8 cellular contexts compared by ENCODE assay signal in genomic region chr11:18775492-18776292, GRCh38. TPM values are rescaled to one million over a fixed set of nuclear protein-coding genes. Genes with fewer than 3 reads are reported as not detected.
A peak's percentile ranks its signal among the peaks of the same experiment; 100 is the strongest.
DNase-seq lines count a peak whose midpoint lies in the region; ATAC-seq and TF ChIP-seq lines count a peak whose summit lies in the region.

No MANE protein-coding gene starts in this region.

- H3K36me3 ChIP-seq in Karpas-422 (ENCODE audit: insufficient read depth, low read length) (no peaks in the 10 kb centered on the region), breast epithelium (no peaks in the 10 kb centered on the region), liver (ENCODE audit: control insufficient read depth in 4 of 4, insufficient read depth in 3 of 4, low read depth in 1 of 4, low read length in 3 of 4) (no peaks in the 10 kb centered on the region)

- no peak overlapping the region for H3K27ac ChIP-seq in Karpas-422 (ENCODE audit: low read length)
- H3K27ac ChIP-seq in breast epithelium: no peak overlapping the region
- H3K27ac ChIP-seq in liver (ENCODE audit: low read depth in 1 of 2, low read length in 2 of 2): no peak overlapping the region

- TF ChIP-seq POLR2A in breast epithelium (IDR thresholded peaks at IDR 0.05): no peak

- peak; percentile 61 to 80 for TF ChIP-seq RAD21 in liver (IDR thresholded peaks at IDR 0.05)

- TF ChIP-seq CTCF in breast epithelium (IDR thresholded peaks at IDR 0.05): peak in 2 of 3 donors; percentile 29 to 36
- peak; percentile 61 for TF ChIP-seq CTCF in liver (IDR thresholded peaks at IDR 0.05; ENCODE audit: low read depth, low read length, missing input control)

- peak; percentile 76 for ATAC-seq in GM21825 (IDR thresholded peaks at IDR 0.05; ENCODE audit: unreplicated experiment)
- ATAC-seq in stimulated activated memory B cell treated with anti-CD40 and anti-IgM and Interleukin-4, amounts not matched to agents 10 μg/mL and 1 μg/mL and 100 μg/mL, for 72 hours: peak; percentile 65

- H3K4me1 ChIP-seq in Karpas-422 (ENCODE audit: low read length) (no peaks in the 10 kb centered on the region), breast epithelium (no peaks in the 10 kb centered on the region), liver (ENCODE audit: control insufficient read depth in 4 of 4, insufficient read depth in 4 of 4, low read length in 3 of 4) (no peaks in the 10 kb centered on the region)

- H3K27me3 Mint-ChIP-seq in T-helper 2 cell treated with Interferon-gamma antibody and Interleukin-4, amounts not matched to agents 5 μg/mL and 100 μg/mL, for 36 hours (ENCODE audit: low read depth): no peaks in the 10 kb centered on the region
- H3K27me3 Mint-ChIP-seq in stimulated activated memory B cell treated with anti-CD40 and anti-IgM and Interleukin-4, amounts not matched to agents 10 μg/mL and 1 μg/mL and 100 μg/mL, for 72 hours: peaks cover 32% of the 10 kb centered on the region

- WGBS in liver: 51% methylated on average over 16 of the region's 16 CpGs

- H3K4me2 ChIP-seq in Karpas-422 (ENCODE audit: low read depth, low read length, poor library complexity, severe bottlenecking): no peak overlapping the region

- DNase-seq in NCI-H510A treated with DMSO at 0.1 percent for 48 hours (lab: John Stamatoyannopoulos, UW) (peak; percentile 23), NCI-H510A (lab: John Stamatoyannopoulos, UW) (no peak), Karpas-422 (peak; percentile 87), breast epithelium (ENCODE audit: low spot score in 2 of 2) (peak in 1 of 2 donors; percentile 67)
- peak; percentile 51 for DNase-seq in T-helper 2 cell treated with Interferon-gamma antibody and Interleukin-4, amounts not matched to agents 5 μg/mL and 100 μg/mL, for 36 hours (ENCODE audit: low spot score)

- intact Hi-C loops in breast epithelium (cut with DNase I; ENCODE audit: low total_unique reads): no loop called here

- H3K27ac Mint-ChIP-seq in T-helper 2 cell treated with Interferon-gamma antibody and Interleukin-4, amounts not matched to agents 5 μg/mL and 100 μg/mL, for 36 hours: no peak overlapping the region
- H3K27ac Mint-ChIP-seq in stimulated activated memory B cell treated with anti-CD40 and anti-IgM and Interleukin-4, amounts not matched to agents 10 μg/mL and 1 μg/mL and 100 μg/mL, for 72 hours: no peak overlapping the region

- H3K4me3 ChIP-seq in Karpas-422 (ENCODE audit: low read length) (no peak overlapping the region), breast epithelium (no peak overlapping the region), liver (ENCODE audit: low read depth in 1 of 3, low read length in 3 of 3) (no peak overlapping the region)

- no peak overlapping the region for H3K4me3 Mint-ChIP-seq in T-helper 2 cell treated with Interferon-gamma antibody and Interleukin-4, amounts not matched to agents 5 μg/mL and 100 μg/mL, for 36 hours
- H3K4me3 Mint-ChIP-seq in stimulated activated memory B cell treated with anti-CD40 and anti-IgM and Interleukin-4, amounts not matched to agents 10 μg/mL and 1 μg/mL and 100 μg/mL, for 72 hours: no peak overlapping the region

- peaks cover 23% of the 10 kb centered on the region for H3K4me1 Mint-ChIP-seq in T-helper 2 cell treated with Interferon-gamma antibody and Interleukin-4, amounts not matched to agents 5 μg/mL and 100 μg/mL, for 36 hours (ENCODE audit: low read depth)
- peaks cover under 1% of the 10 kb centered on the region for H3K4me1 Mint-ChIP-seq in stimulated activated memory B cell treated with anti-CD40 and anti-IgM and Interleukin-4, amounts not matched to agents 10 μg/mL and 1 μg/mL and 100 μg/mL, for 72 hours

- no peaks in the 10 kb centered on the region for H3K79me2 ChIP-seq in Karpas-422 (ENCODE audit: low read length)

- H4K20me1 ChIP-seq in Karpas-422 (ENCODE audit: insufficient read depth, low read depth, low read length): no peaks in the 10 kb centered on the region

- H3K9ac ChIP-seq in Karpas-422 (ENCODE audit: low read length) (no peak overlapping the region), liver (ENCODE audit: low read depth in 1 of 2, low read length in 2 of 2) (no peak overlapping the region)

- no peaks in the 10 kb centered on the region for H3K9me2 ChIP-seq in Karpas-422 (replicated peaks; ENCODE audit: insufficient read depth, low read length)

- peaks cover 8% of the 10 kb centered on the region for H3K36me3 Mint-ChIP-seq in T-helper 2 cell treated with Interferon-gamma antibody and Interleukin-4, amounts not matched to agents 5 μg/mL and 100 μg/mL, for 36 hours (ENCODE audit: low read depth)
- no peaks in the 10 kb centered on the region for H3K36me3 Mint-ChIP-seq in stimulated activated memory B cell treated with anti-CD40 and anti-IgM and Interleukin-4, amounts not matched to agents 10 μg/mL and 1 μg/mL and 100 μg/mL, for 72 hours

- no peak overlapping the region for H2AFZ ChIP-seq in Karpas-422 (ENCODE audit: low read length)

- H3K9me3 ChIP-seq in Karpas-422 (ENCODE audit: low read length) (no peaks in the 10 kb centered on the region), breast epithelium (no peaks in the 10 kb centered on the region), liver (ENCODE audit: control insufficient read depth in 4 of 4, low read length in 3 of 4) (no peaks in the 10 kb centered on the region)

- no peaks in the 10 kb centered on the region for H3K27me3 ChIP-seq in Karpas-422 (ENCODE audit: low read length)
- H3K27me3 ChIP-seq in breast epithelium: no peaks in the 10 kb centered on the region
- H3K27me3 ChIP-seq in liver (ENCODE audit: control insufficient read depth in 4 of 4, insufficient read depth in 4 of 4, low read length in 3 of 4): no peaks in the 10 kb centered on the region

- H3K9me3 Mint-ChIP-seq in T-helper 2 cell treated with Interferon-gamma antibody and Interleukin-4, amounts not matched to agents 5 μg/mL and 100 μg/mL, for 36 hours: peaks cover 11% of the 10 kb centered on the region
- no peaks in the 10 kb centered on the region for H3K9me3 Mint-ChIP-seq in stimulated activated memory B cell treated with anti-CD40 and anti-IgM and Interleukin-4, amounts not matched to agents 10 μg/mL and 1 μg/mL and 100 μg/mL, for 72 hours

TF ChIP-seq in liver, 16 proteins besides CTCF, POLR2A, EP300 and RAD21 (continues in another document):
- no peak for TF ChIP-seq REST (IDR thresholded peaks at IDR 0.05)
- no peak for TF ChIP-seq RXRA (IDR thresholded peaks at IDR 0.05)
- TF ChIP-seq HNF4G (IDR thresholded peaks at IDR 0.05): no peak
- TF ChIP-seq HNF4A (conservative IDR thresholded peaks at IDR 0.05): no peak
- TF ChIP-seq JUND (IDR thresholded peaks at IDR 0.05): no peak
- no peak for TF ChIP-seq ZBTB33 (IDR thresholded peaks at IDR 0.05)
- TF ChIP-seq GABPA (IDR thresholded peaks at IDR 0.05 in 1 of 2, conservative IDR thresholded peaks at IDR 0.05 in 1 of 2): no peak
- TF ChIP-seq ATF3 (IDR thresholded peaks at IDR 0.05): no peak
- TF ChIP-seq TAF1 (conservative IDR thresholded peaks at IDR 0.05): no peak

RNA-seq across cellular contexts. Expression of gene PTPN5, which starts 15.9 kb away (rescaled TPM):
- total RNA-seq in Karpas-422 (2014; rRNA removed; shearing (Covaris generic); ENCODE audit: low replicate concordance): not detected in 2 replicates
- total RNA-seq in breast epithelium: 1 to 10 TPM in 2 of 3 donors, under 1 TPM in 1; 0.59 to 2.2 (median 1.3) TPM
- not detected for total RNA-seq in liver
- polyA plus RNA-seq in liver: not detected

RNA-seq across cellular contexts. Expression of gene IGSF22, which starts 49.7 kb away (rescaled TPM):
- not detected in 2 replicates for total RNA-seq in Karpas-422 (2014; rRNA removed; shearing (Covaris generic); ENCODE audit: low replicate concordance)
- total RNA-seq in breast epithelium (under 1 TPM in 2 of 3 donors, not detected in 1; 0.44 to 0.66 TPM), liver (not detected)
- polyA plus RNA-seq in liver: under 1 TPM; 0.12 to 0.26 TPM
